ENCODE assay signal across 23 cellular contexts in the genomic region with DNA sequence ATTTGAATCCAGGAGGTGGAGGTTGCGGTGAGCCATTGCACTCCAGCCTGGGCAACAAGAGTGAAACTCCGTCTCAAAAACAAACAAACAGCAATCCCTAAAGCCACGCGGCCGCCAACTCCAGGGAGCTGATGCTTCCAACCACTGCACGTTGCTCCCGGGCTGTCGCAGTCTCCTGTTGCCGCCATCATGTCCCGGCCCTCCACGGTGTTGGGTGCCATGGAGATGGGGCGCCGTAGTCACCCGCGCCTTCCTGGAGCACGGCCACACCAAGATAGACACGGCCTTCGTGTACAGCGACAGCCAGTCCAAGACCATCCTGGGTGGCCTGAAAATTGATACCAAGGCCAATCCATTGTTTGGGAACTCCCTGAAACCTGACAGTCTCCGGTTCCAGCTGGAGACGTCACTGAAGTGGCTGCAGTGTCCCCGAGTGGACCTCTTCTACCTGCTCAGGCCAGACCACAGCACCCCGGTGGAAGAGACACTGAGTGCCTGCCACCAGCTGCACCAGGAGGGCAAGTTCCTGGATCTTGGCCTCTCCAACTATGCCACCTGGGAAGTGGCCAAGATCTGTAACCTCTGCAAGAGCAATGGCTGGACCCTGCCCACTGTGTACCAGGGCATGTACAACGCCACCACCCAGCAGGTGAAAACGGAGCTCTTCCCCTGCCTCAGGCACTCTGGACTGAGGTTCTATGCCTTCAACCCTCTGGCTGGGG. TPM values are rescaled to one million over a fixed set of nuclear protein-coding genes. Genes with fewer than 3 reads are reported as not detected.
DNase-seq lines count a peak whose midpoint lies in the region; ATAC-seq, FAIRE-seq and TF ChIP-seq lines count a peak whose summit lies in the region.
"Had no signal": no experiment of that assay in that cellular context is flagged by ENCODE, and none has a peak within 500 bp of the region (broad histone marks: within the 10 kb centered on the region; RNA-seq: fewer than 3 reads in every experiment).

No MANE protein-coding gene starts in this region.

- H3K4me3 ChIP-seq in heart left ventricle: no peak overlapping the region
- H3K4me3 ChIP-seq in K562: no peak overlapping the region
- H3K4me3 ChIP-seq in HepG2 (replicated peaks in 1 of 3; ENCODE audit: insufficient read depth in 1 of 3, low read depth in 2 of 3, low read length in 3 of 3): no peak overlapping the region
- H3K4me3 ChIP-seq: A549; BLaER1 treated with 17β-estradiol and CSF1 and Interleukin-3, amounts not matched to agents 10 nM and 100 nM had no signal

- no peak overlapping the region for H3K4me2 ChIP-seq in K562 (ENCODE audit: insufficient read depth, low read length)
- no peak overlapping the region for H3K4me2 ChIP-seq in HepG2 (ENCODE audit: low read depth, low read length)
- H3K4me2 ChIP-seq: A549; BLaER1 treated with 17β-estradiol and CSF1 and Interleukin-3, amounts not matched to agents 10 nM and 100 nM; SK-N-SH had no signal

- no peak overlapping the region for H2AFZ ChIP-seq in K562 (ENCODE audit: low read depth, low read length)
- no peak overlapping the region for H2AFZ ChIP-seq in HepG2 (ENCODE audit: low read length)

- H3K4me1 ChIP-seq in heart left ventricle: peaks cover 0 to 34% (median 9%) of the 10 kb centered on the region in 12 donors
- H3K4me1 ChIP-seq in K562 (replicated peaks in 1 of 2; ENCODE audit: control insufficient read depth in 2 of 2, insufficient read depth in 2 of 2, low read length in 2 of 2): peaks cover 0 to 7% of the 10 kb centered on the region in 2 experiments; a peak in 1 of 5 replicates
- H3K4me1 ChIP-seq in HepG2 (ENCODE audit: insufficient read depth, low read length): peaks cover 13% of the 10 kb centered on the region
- H3K4me1 ChIP-seq: A549; BLaER1 treated with 17β-estradiol and CSF1 and Interleukin-3, amounts not matched to agents 10 nM and 100 nM had no signal

- no TSS peak for BruUV-seq in K562 (replicated peaks; lab: Mats Ljungman, UMichigan)
- no TSS peak for BruUV-seq in HepG2 (replicated peaks; lab: Mats Ljungman, UMichigan)

- H3K27me3 ChIP-seq in heart left ventricle: no peaks in the 10 kb centered on the region
- H3K27me3 ChIP-seq in K562 (ENCODE audit: control insufficient read depth in 2 of 2, insufficient read depth in 2 of 2, low read length in 2 of 2): no peaks in the 10 kb centered on the region
- H3K27me3 ChIP-seq in HepG2 (ENCODE audit: control insufficient read depth in 1 of 2, insufficient read depth in 2 of 2, low read length in 2 of 2): no peaks in the 10 kb centered on the region; a peak in 1 of 5 replicates
- H3K27me3 ChIP-seq: BLaER1 treated with 17β-estradiol and CSF1 and Interleukin-3, amounts not matched to agents 10 nM and 100 nM had no signal

- H3K9ac ChIP-seq in K562 (ENCODE audit: insufficient read depth in 1 of 2, low read depth in 2 of 2, low read length in 2 of 2): peak overlapping the region in 1 of 2 experiments; percentile 32; a peak in 1 of 4 replicates
- no peak overlapping the region for H3K9ac ChIP-seq in HepG2 (ENCODE audit: insufficient read depth, low read depth, low read length)
- H3K9ac ChIP-seq: BLaER1 treated with 17β-estradiol and CSF1 and Interleukin-3, amounts not matched to agents 10 nM and 100 nM; SK-N-SH had no signal

- 93 to 96% (median 95%) methylated on average over 19 to 25 of the region's 25 CpGs for WGBS in heart left ventricle, 4 donors
- 97% methylated on average over 24 of the region's 25 CpGs for WGBS in K562 (ENCODE audit: insufficient coverage, low coverage, missing lambda C conversion rate)
- 100% methylated on average over 2 of the region's 25 CpGs for WGBS in HepG2 (ENCODE audit: low lambda C conversion rate)

- no peak for DNase-seq in heart left ventricle
- DNase-seq in cardiac septum (ENCODE audit: low spot score): no peak
- no peak for DNase-seq in K562 (ENCODE audit: extremely low read depth in 1 of 4, low spot score in 3 of 4)
- DNase-seq in HepG2 (ENCODE audit: low spot score): no peak
- no peak for DNase-seq in NCI-H226
- no peak for DNase-seq in AML-193 (lab: John Stamatoyannopoulos, UW)
- DNase-seq: CD8-positive, alpha-beta T cell; DMS53; EL; KBM-7; NCI-H1105; NCI-H1694; NCI-H510A; NCI-H748 treated with DMSO at 0.1 percent for 48 hours; NK-92 treated with Interleukin-12 subunit alpha and Interleukin-12 subunit beta, amount 100 ng/mL, for 24 hours; SHP77 treated with DMSO at 0.1 percent for 48 hours; SK-N-SH had no signal

- intact Hi-C loops in heart left ventricle (cut with DNase I): no loop called here
- intact Hi-C loops in cardiac septum (cut with DNase I): no loop called here
- intact Hi-C loops in K562 (cut with micrococcal nuclease): no loop called here
- intact Hi-C loops in HepG2 (cut with micrococcal nuclease; ENCODE audit: unreplicated experiment): no loop called here

- POLR2A ChIA-PET in K562 (lab: Yijun Ruan, JAX) (interaction anchor here (1.6 to 5.6 kb wide), 3 partner anchors 10 to 13 kb away, joined by 3 to 44 read pairs (median 11); no protein-coding TSS in a partner anchor), HepG2 (lab: Yijun Ruan, JAX) (no interaction called here)

- TF ChIP-seq CTCF in heart left ventricle (IDR thresholded peaks at IDR 0.05) (no peak), K562 (IDR thresholded peaks at IDR 0.05 in 2 of 3, conservative IDR thresholded peaks at IDR 0.05 in 1 of 3; ENCODE audit: insufficient read depth in 2 of 3, low read depth in 1 of 3, low read length in 3 of 3) (no peak), HepG2 (CRISPR knock-in tag; IDR thresholded peaks at IDR 0.05) (no peak)

- H3K36me3 ChIP-seq in heart left ventricle (peaks cover 0 to 77% (median 29%) of the 10 kb centered on the region in 9 donors), K562 (ENCODE audit: control insufficient read depth, insufficient read depth, low read length) (peaks cover 93% of the 10 kb centered on the region), HepG2 (replicated peaks in 1 of 2; ENCODE audit: control insufficient read depth in 1 of 2, insufficient read depth in 2 of 2, low read length in 2 of 2) (peaks cover 17 to 67% of the 10 kb centered on the region in 2 experiments; a peak in 4 of 5 replicates)

- TF ChIP-seq EP300 in K562 (IDR thresholded peaks at IDR 0.05; ENCODE audit: low read length) (no peak), HepG2 (IDR thresholded peaks at IDR 0.05; ENCODE audit: low read depth in 2 of 2, low read length in 2 of 2) (no peak), HepG2 (CRISPR knock-in tag; IDR thresholded peaks at IDR 0.05; ENCODE audit: borderline replicate concordance) (no peak)

- CTCF ChIA-PET in K562 (lab: Yijun Ruan, JAX; ENCODE audit: low intra/inter-chr PET ratio) (no interaction called here), HepG2 (lab: Yijun Ruan, JAX; ENCODE audit: low intra/inter-chr PET ratio, low total read pairs) (no interaction called here)

- H3K9me3 ChIP-seq in heart left ventricle: no peaks in the 10 kb centered on the region
- H3K9me3 ChIP-seq in K562 (replicated peaks; ENCODE audit: control insufficient read depth, insufficient read depth, low read depth, low read length): no peaks in the 10 kb centered on the region
- H3K9me3 ChIP-seq in HepG2 (ENCODE audit: low read length): no peaks in the 10 kb centered on the region
- H3K9me3 ChIP-seq: A549, SK-N-SH had no signal

- in situ Hi-C loops in K562 (cut with MboI) (no loop called here), HepG2 (cut with HindIII; ENCODE audit: extremely low pct_ligation_motif_present, low pct_unique_long_range_greater_than_20kb) (no loop called here)

- no peak for FAIRE-seq in K562 (lab: Jason Lieb, UNC)
- no peak for FAIRE-seq in HepG2 (lab: Jason Lieb, UNC)
- FAIRE-seq: A549, GM12891, GM18507, RCC 7860 had no signal

- ATAC-seq in heart left ventricle (peak in 3 of 4 donors; percentile 32 to 63 (median 41)), K562 (peak; percentile 17), HepG2 (peak; percentile 37), GM21619 (IDR thresholded peaks at IDR 0.05; ENCODE audit: unreplicated experiment) (no peak)
- ATAC-seq: A549; CD8-positive, alpha-beta T cell had no signal

- H3K79me2 ChIP-seq in K562 (ENCODE audit: control insufficient read depth, insufficient read depth, low read length): peaks cover 51% of the 10 kb centered on the region
- H3K79me2 ChIP-seq in HepG2 (ENCODE audit: insufficient read depth, low read length): no peaks in the 10 kb centered on the region

- TF ChIP-seq POLR2A in heart left ventricle (IDR thresholded peaks at IDR 0.05) (no peak), K562 (conservative IDR thresholded peaks at IDR 0.05) (no peak), HepG2 (IDR thresholded peaks at IDR 0.05; ENCODE audit: insufficient read depth in 1 of 2, low read depth in 2 of 2, low read length in 2 of 2) (no peak)

- H4K20me1 ChIP-seq in K562 (replicated peaks; ENCODE audit: control insufficient read depth, insufficient read depth, low read length) (no peaks in the 10 kb centered on the region), HepG2 (ENCODE audit: insufficient read depth, low read length) (peaks cover 7% of the 10 kb centered on the region; the same call in 1 of the 2 replicates)

- H3K27ac ChIP-seq in heart left ventricle (peak overlapping the region in 1 of 12 donors; percentile 8), K562 (ENCODE audit: extremely low read depth, low read depth, low read length) (no peak overlapping the region), HepG2 (ENCODE audit: extremely low read length, insufficient read depth, low read length) (no peak overlapping the region)
- H3K27ac ChIP-seq: A549; BLaER1 treated with 17β-estradiol and CSF1 and Interleukin-3, amounts not matched to agents 10 nM and 100 nM had no signal

- TF ChIP-seq RAD21 in K562 (CRISPR knock-in tag; conservative IDR thresholded peaks at IDR 0.05 in 1 of 2, IDR thresholded peaks at IDR 0.05 in 1 of 2): no peak
- TF ChIP-seq RAD21 in HepG2 (CRISPR knock-in tag; IDR thresholded peaks at IDR 0.05): no peak

- no peaks in the 10 kb centered on the region for H3K9me1 ChIP-seq in K562 (ENCODE audit: control insufficient read depth, insufficient read depth, low read length)

RNA-seq across cellular contexts. Expression of a gene that starts 32.6 kb away (rescaled TPM):
- total RNA-seq in heart left ventricle: 100 to 1,000 TPM; 116 to 192 (median 133) TPM
- 10 to 100 TPM; 60.5 to 75.1 TPM for polyA plus RNA-seq in heart left ventricle
- total RNA-seq in cardiac septum: 119 TPM
- 283 and 319 TPM in 2 replicates for total RNA-seq in K562 (2011; cell fraction: chromatin; rRNA removed; ENCODE audit: low replicate concordance)
- total RNA-seq in K562 (2011; cell fraction: nucleolus; rRNA removed): 209 and 233 TPM in 2 replicates
- 244 and 265 TPM in 2 replicates for total RNA-seq in K562 (2011; cell fraction: nucleoplasm; rRNA removed)
- 104 and 148 TPM in 2 replicates for total RNA-seq in K562 (2014; rRNA removed)
- total RNA-seq in K562 (2014; rRNA removed; fragmentation: Illumina TruSeq; extraction: Trizol): 168 and 185 TPM in 2 replicates
- 111 and 117 TPM in 2 replicates for total RNA-seq in K562 (2015; rRNA removed; fragmentation: Illumina TruSeq; extraction: Trizol)
- total RNA-seq in K562 (2021): 151 and 169 TPM in 2 replicates
- 229 and 244 TPM in 2 replicates for polyA plus RNA-seq in K562 (2011; rRNA removed)
- polyA plus RNA-seq in K562 (2011; cell fraction: cytosol; rRNA removed): 256 and 343 TPM in 2 replicates
- 106 and 150 TPM in 2 replicates for polyA plus RNA-seq in K562 (2011; cell fraction: nucleus; rRNA removed)
- 100 and 134 TPM in 2 replicates for polyA plus RNA-seq in K562 (2012)
- 109 and 137 TPM in 2 replicates for polyA plus RNA-seq in K562 (2014; fragmentation: Illumina TruSeq; extraction: Trizol)
- polyA plus RNA-seq in K562 (2014; fragmentation: Nextera tagmentation; extraction: Ambion mirVana): 10 to 100 TPM; 79.0 to 82.5 TPM
- polyA plus RNA-seq in K562 (2014; rRNA removed): 73.1 and 85.6 TPM in 2 replicates
- polyA minus RNA-seq in K562 (2011; rRNA and poly(A)+ RNA removed): 488 and 502 TPM in 2 replicates
- polyA minus RNA-seq in K562 (2011; cell fraction: cytosol; rRNA and poly(A)+ RNA removed): 198 and 213 TPM in 2 replicates
- polyA minus RNA-seq in K562 (2011; cell fraction: nucleus; rRNA and poly(A)+ RNA removed): 56.5 and 94.0 TPM in 2 replicates
- 67.0 and 106 TPM in 2 replicates for total RNA-seq in HepG2 (2016; rRNA removed; fragmentation: Illumina TruSeq; extraction: Trizol)
- 5.3 and 6.0 TPM in 2 replicates for total RNA-seq in HepG2 (2016; cell fraction: cytosol; rRNA removed; fragmentation: Illumina TruSeq; extraction: Trizol; ENCODE audit: low read depth)
- total RNA-seq in HepG2 (2016; cell fraction: insoluble cytoplasmic fraction; rRNA removed; fragmentation: Illumina TruSeq; extraction: Trizol): 65.8 and 105 TPM in 2 replicates
- 15.3 and 18.4 TPM in 2 replicates for total RNA-seq in HepG2 (2016; cell fraction: membrane; rRNA removed; fragmentation: Illumina TruSeq; extraction: Trizol)
- total RNA-seq in HepG2 (2016; cell fraction: nucleus; rRNA removed; fragmentation: Illumina TruSeq; extraction: Trizol): 102 and 125 TPM in 2 replicates
- 135 and 142 TPM in 2 replicates for polyA plus RNA-seq in HepG2 (2011; rRNA removed)
- 110 and 155 TPM in 2 replicates for polyA plus RNA-seq in HepG2 (2011; cell fraction: cytosol; rRNA removed)
- polyA plus RNA-seq in HepG2 (2011; cell fraction: nucleus; rRNA removed): 50.4 and 50.5 TPM in 2 replicates
- polyA plus RNA-seq in HepG2 (2012): 134 and 147 TPM in 2 replicates
- 3.0 and 3.3 TPM in 2 replicates for polyA plus RNA-seq in HepG2 (2016; cell fraction: cytosol; fragmentation: Illumina TruSeq; extraction: Trizol; ENCODE audit: low read depth)
- polyA plus RNA-seq in HepG2 (2016; cell fraction: insoluble cytoplasmic fraction; fragmentation: Illumina TruSeq; extraction: Trizol; ENCODE audit: low read depth): 49.1 and 53.6 TPM in 2 replicates
- polyA plus RNA-seq in HepG2 (2016; cell fraction: membrane; fragmentation: Illumina TruSeq; extraction: Trizol; ENCODE audit: low read depth): 8.1 and 9.3 TPM in 2 replicates
- 109 and 119 TPM in 2 replicates for polyA plus RNA-seq in HepG2 (2016; cell fraction: nucleus; fragmentation: Illumina TruSeq; extraction: Trizol; ENCODE audit: insufficient read depth, low read depth)
- 467 and 535 TPM in 2 replicates for polyA minus RNA-seq in HepG2 (2011; rRNA and poly(A)+ RNA removed; ENCODE audit: low replicate concordance)
- polyA minus RNA-seq in HepG2 (2011; cell fraction: cytosol; rRNA and poly(A)+ RNA removed): 185 and 199 TPM in 2 replicates
- 108 and 115 TPM in 2 replicates for polyA minus RNA-seq in HepG2 (2011; cell fraction: nucleus; rRNA and poly(A)+ RNA removed)
